Comparison of ENCODE assay signal across 23 cellular contexts in genomic region chr6:44653761-44654218, GRCh38.
DNase-seq lines count a peak whose midpoint lies in the region; ATAC-seq and TF ChIP-seq lines count a peak whose summit lies in the region.
"Had no signal": no experiment of that assay in that cellular context is flagged by ENCODE, and none has a peak within 500 bp of the region (broad histone marks: within the 10 kb centered on the region; RNA-seq: fewer than 3 reads in every experiment).

No MANE protein-coding gene starts in this region.

- no peaks in the 10 kb centered on the region for H3K9me3 ChIP-seq in tibial artery
- H3K9me3 ChIP-seq: HAP-1, upper lobe of left lung had no signal

- H3K4me3 ChIP-seq in fibroblast of the aortic adventitia (ENCODE audit: low read depth, low read length) (no peak overlapping the region), tibial artery (no peak overlapping the region)
- H3K4me3 ChIP-seq: coronary artery, HAP-1, heart left ventricle, skin epidermis, upper lobe of left lung had no signal

- H3K4me1 Mint-ChIP-seq in stimulated activated effector memory CD8-positive, alpha-beta T cell treated with anti-CD3 and anti-CD28 coated beads, Interleukin-12 subunit alpha, Interleukin-12 subunit beta, amount 100 ng/mL, for 72 hours = peaks cover 45% of the 10 kb centered on the region

- peaks cover 0 to 10% of the 10 kb centered on the region in 2 donors for H3K27me3 ChIP-seq in tibial artery
- H3K27me3 ChIP-seq: upper lobe of left lung had no signal

- H3K4me3 Mint-ChIP-seq in stimulated activated effector memory CD8-positive, alpha-beta T cell treated with anti-CD3 and anti-CD28 coated beads, Interleukin-12 subunit alpha, Interleukin-12 subunit beta, amount 100 ng/mL, for 72 hours = no peak overlapping the region
- H3K4me3 Mint-ChIP-seq: activated T-helper 1 cell treated with anti-CD3 and anti-CD28 coated beads, Interleukin-12 subunit alpha, Interleukin-12 subunit beta, Interleukin-2, Interleukin-4 antibody, amounts not matched to agents 30 ng/mL and 10 ng/mL and 1 ng/mL, durations not matched to agents 14 hours and 24 hours and 36 hours; CD4-positive, alpha-beta T cell; IgD-negative memory B cell had no signal

- TF ChIP-seq CTCF in fibroblast of the aortic adventitia (IDR thresholded peaks at IDR 0.05; ENCODE audit: insufficient read depth, low read length) = no peak
- TF ChIP-seq CTCF in tibial artery (IDR thresholded peaks at IDR 0.05) = no peak

- peak overlapping the region; percentile 30 for H3K27ac Mint-ChIP-seq in stimulated activated effector memory CD8-positive, alpha-beta T cell treated with anti-CD3 and anti-CD28 coated beads, Interleukin-12 subunit alpha, Interleukin-12 subunit beta, amount 100 ng/mL, for 72 hours
- H3K27ac Mint-ChIP-seq: activated T-helper 1 cell treated with anti-CD3 and anti-CD28 coated beads, Interleukin-12 subunit alpha, Interleukin-12 subunit beta, Interleukin-2, Interleukin-4 antibody, amounts not matched to agents 30 ng/mL and 10 ng/mL and 1 ng/mL, durations not matched to agents 14 hours and 24 hours and 36 hours; CD4-positive, alpha-beta T cell had no signal

- peaks cover 7% of the 10 kb centered on the region for H3K9me3 Mint-ChIP-seq in stimulated activated effector memory CD8-positive, alpha-beta T cell treated with anti-CD3 and anti-CD28 coated beads, Interleukin-12 subunit alpha, Interleukin-12 subunit beta, amount 100 ng/mL, for 72 hours
- H3K9me3 Mint-ChIP-seq: CD4-positive, alpha-beta T cell had no signal

- intact Hi-C loops in tibial artery (cut with DNase I; ENCODE audit: low total_unique reads) = loop anchor here (10.0 kb wide), 1 partner anchor 1271 kb away; no protein-coding TSS in a partner anchor

- peaks cover 5% of the 10 kb centered on the region for H3K36me3 Mint-ChIP-seq in stimulated activated effector memory CD8-positive, alpha-beta T cell treated with anti-CD3 and anti-CD28 coated beads, Interleukin-12 subunit alpha, Interleukin-12 subunit beta, amount 100 ng/mL, for 72 hours
- H3K36me3 Mint-ChIP-seq: IgD-negative memory B cell had no signal

- no peak for ATAC-seq in stimulated activated effector memory CD8-positive, alpha-beta T cell treated with anti-CD3 and anti-CD28 coated beads, Interleukin-12 subunit alpha, Interleukin-12 subunit beta, amount 100 ng/mL, for 72 hours
- ATAC-seq: heart left ventricle had no signal

- no peaks in the 10 kb centered on the region for H3K36me3 ChIP-seq in tibial artery
- H3K36me3 ChIP-seq: HAP-1, heart left ventricle, upper lobe of left lung had no signal

- no peak overlapping the region for H3K27ac ChIP-seq in tibial artery
- H3K27ac ChIP-seq: coronary artery, heart left ventricle, skin epidermis, upper lobe of left lung had no signal

- DNase-seq in NCI-H1417 (lab: John Stamatoyannopoulos, UW) (peak in 2 of 3 experiments; percentile 14 to 61), NCI-H1417 treated with DMSO at 0.1 percent for 48 hours (lab: John Stamatoyannopoulos, UW) (no peak), RPMI7951 (ENCODE audit: low read depth) (peak; percentile 49), fibroblast of the aortic adventitia (ENCODE audit: low read depth) (peak; percentile 74), GDM1 (lab: John Stamatoyannopoulos, UW) (no peak), tibial artery (no peak)
- no peak for DNase-seq in stimulated activated effector memory CD8-positive, alpha-beta T cell treated with anti-CD3 and anti-CD28 coated beads, Interleukin-12 subunit alpha, Interleukin-12 subunit beta, amount 100 ng/mL, for 72 hours (ENCODE audit: low spot score in 2 of 2)
- DNase-seq in stimulated activated naive CD4-positive, alpha-beta T cell (lab: John Stamatoyannopoulos, UW) = no peak
- DNase-seq: activated CD4-positive, alpha-beta T cell treated with anti-CD3 and anti-CD28 coated beads, Interleukin-2, amount 50 U/mL, for 48 hours; amygdala; CD4-positive, alpha-beta T cell; heart left ventricle; islet precursor cell; midbrain; NCI-H1092 treated with DMSO at 0.1 percent for 48 hours; NCI-H446 treated with DMSO at 0.1 percent for 48 hours; OCI-M1; upper lobe of left lung had no signal

- H3K4me1 ChIP-seq in tibial artery = peaks cover 0 to 26% (median 10%) of the 10 kb centered on the region in 4 donors

Comparison
In these comparisons a context has a peak if more than half of its experiments do, and no peak if none do; other contexts are left out.
1. DNase-seq: peak in NCI-H1417 (2 of 3), RPMI7951 (single experiment) and fibroblast of the aortic adventitia (single experiment); none in NCI-H1417 treated with DMSO at 0.1 percent for 48 hours (single experiment), stimulated activated effector memory CD8-positive, alpha-beta T cell treated with anti-CD3 and anti-CD28 coated beads, Interleukin-12 subunit alpha, Interleukin-12 subunit beta, amount 100 ng/mL, for 72 hours (0 of 2), GDM1 (single experiment), tibial artery (0 of 2) and stimulated activated naive CD4-positive, alpha-beta T cell (0 of 6).